1 cellular context compared by ENCODE assay signal in the genomic region with DNA sequence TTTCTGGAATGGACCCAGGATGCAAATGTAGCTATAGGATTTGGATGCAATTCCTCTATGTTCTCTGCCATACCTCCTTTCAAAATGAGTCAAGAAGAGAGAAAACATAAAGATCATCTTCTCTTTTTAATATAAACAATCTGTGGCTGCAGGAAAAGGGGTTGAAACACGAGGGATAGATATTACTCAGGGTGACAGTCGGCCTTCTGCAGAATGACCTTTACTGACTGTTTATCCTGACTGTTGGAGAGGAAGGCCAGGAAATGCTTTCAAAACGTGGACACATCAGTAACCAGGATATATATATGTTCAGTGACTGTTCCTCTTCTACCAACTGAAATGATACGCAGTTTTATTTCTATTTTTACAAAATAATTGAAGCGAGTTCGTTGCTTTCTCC.
TF ChIP-seq lines count a peak whose summit lies in the region.

No MANE protein-coding gene starts in this region.

TF ChIP-seq in endothelial cell of umbilical vein, 7 proteins besides CTCF, POLR2A, EP300 and RAD21:
- peak; percentile 57 for TF ChIP-seq POLR2AphosphoS5 (IDR thresholded peaks at IDR 0.05; ENCODE audit: insufficient read depth, low read depth, low read length)
- TF ChIP-seq JUN (IDR thresholded peaks at IDR 0.05; ENCODE audit: borderline replicate concordance, insufficient read depth, insufficient read length, low read depth) = no peak
- TF ChIP-seq FOS (IDR thresholded peaks at IDR 0.05; ENCODE audit: borderline replicate concordance, insufficient read depth, low read length) = peak; percentile 77
- peak; percentile 65 for TF ChIP-seq MYC (IDR thresholded peaks at IDR 0.05; ENCODE audit: low read depth, low read length)
- TF ChIP-seq EZH2 (IDR thresholded peaks at IDR 0.05; ENCODE audit: borderline replicate concordance, low read depth, low read length, severe bottlenecking) = no peak
- TF ChIP-seq GATA2 (IDR thresholded peaks at IDR 0.05; ENCODE audit: insufficient read depth, insufficient read length, low read depth, low read length) = peak; percentile 74
- TF ChIP-seq, protein P1, sequence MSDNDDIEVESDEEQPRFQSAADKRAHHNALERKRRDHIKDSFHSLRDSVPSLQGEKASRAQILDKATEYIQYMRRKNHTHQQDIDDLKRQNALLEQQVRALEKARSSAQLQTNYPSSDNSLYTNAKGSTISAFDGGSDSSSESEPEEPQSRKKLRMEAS (IDR thresholded peaks at IDR 0.05; ENCODE audit: insufficient read depth, insufficient read length) = no peak
